ENCODE assay signal across 8 cellular contexts in genomic region chr11:13276454-13276851, GRCh38. TPM values are rescaled to one million over a fixed set of nuclear protein-coding genes. Genes with fewer than 3 reads are reported as not detected.
DNase-seq lines count a peak whose midpoint lies in the region; ATAC-seq and TF ChIP-seq lines count a peak whose summit lies in the region.

No MANE protein-coding gene starts in this region.

- TF ChIP-seq CTCF in heart right ventricle (IDR thresholded peaks at IDR 0.05) (no peak), breast epithelium (IDR thresholded peaks at IDR 0.05) (no peak), mesothelial cell of epicardium (IDR thresholded peaks at IDR 0.05; ENCODE audit: unreplicated experiment) (no peak)

- ATAC-seq in heart right ventricle = no peak
- no peak for ATAC-seq in left cardiac atrium
- ATAC-seq in aorta (ENCODE audit: low FRiP score) = no peak

- peak overlapping the region; percentile 88 for H3K4me3 Mint-ChIP-seq in mesothelial cell of epicardium

- peaks cover 0 to 39% (median 19%) of the 10 kb centered on the region in 9 donors for H3K4me1 ChIP-seq in heart right ventricle
- H3K4me1 ChIP-seq in breast epithelium = no peaks in the 10 kb centered on the region
- peaks cover 0 to 5% of the 10 kb centered on the region in 2 donors for H3K4me1 ChIP-seq in aorta (ENCODE audit: control insufficient read depth in 1 of 2, insufficient read depth in 2 of 2, low read length in 2 of 2)

- H3K27me3 ChIP-seq in heart right ventricle = peaks cover 0 to 31% (median 0%) of the 10 kb centered on the region in 7 donors
- no peaks in the 10 kb centered on the region for H3K27me3 ChIP-seq in breast epithelium
- no peaks in the 10 kb centered on the region for H3K27me3 ChIP-seq in aorta (ENCODE audit: control insufficient read depth in 1 of 2, insufficient read depth in 2 of 2, low read length in 1 of 2)

- no peaks in the 10 kb centered on the region for H3K9me3 Mint-ChIP-seq in mesothelial cell of epicardium

- H3K9me3 ChIP-seq in heart right ventricle (no peaks in the 10 kb centered on the region), breast epithelium (no peaks in the 10 kb centered on the region), aorta (ENCODE audit: control insufficient read depth, low read length) (no peaks in the 10 kb centered on the region)

- peaks cover 88% of the 10 kb centered on the region for H3K27me3 Mint-ChIP-seq in mesothelial cell of epicardium (ENCODE audit: low read depth)

- H3K36me3 ChIP-seq in heart right ventricle (no peaks in the 10 kb centered on the region), breast epithelium (no peaks in the 10 kb centered on the region), aorta (ENCODE audit: control insufficient read depth in 1 of 2, insufficient read depth in 2 of 2, low read length in 1 of 2) (no peaks in the 10 kb centered on the region)

- H3K27ac ChIP-seq in heart right ventricle = peak overlapping the region; percentile 77 to 94 (median 86)
- peak overlapping the region; percentile 97 to 99 for H3K27ac ChIP-seq in breast epithelium
- H3K27ac ChIP-seq in aorta (ENCODE audit: low read depth in 1 of 2, low read length in 2 of 2) = peak overlapping the region in 1 of 2 donors; percentile 72

- intact Hi-C loops in heart right ventricle (cut with DNase I) = loop anchor here in 7 of 10 donors (5.0 to 10.0 kb wide), 4 partner anchors 41 to 68 kb away; no protein-coding TSS in a partner anchor
- intact Hi-C loops in left cardiac atrium (cut with DNase I) = no loop called here
- intact Hi-C loops in breast epithelium (cut with DNase I; ENCODE audit: low total_unique reads) = no loop called here
- intact Hi-C loops in aorta (cut with DNase I) = loop anchor here in 1 of 2 donors (2.0 to 5.0 kb wide), 3 partner anchors 40 to 186 kb away; partner anchors contain the start of gene BTBD10

- no peaks in the 10 kb centered on the region for H3K36me3 Mint-ChIP-seq in mesothelial cell of epicardium

- DNase-seq in heart right ventricle = no peak
- no peak for DNase-seq in left cardiac atrium
- no peak for DNase-seq in breast epithelium (ENCODE audit: low spot score in 2 of 2)
- no peak for DNase-seq in mesothelial cell of epicardium (ENCODE audit: low spot score in 2 of 2, unreplicated experiment in 2 of 2)
- no peak for DNase-seq in aorta
- no peak for DNase-seq in AG08395 (ENCODE audit: low spot score)
- no peak for DNase-seq in DMS53 (lab: John Stamatoyannopoulos, UW)
- DNase-seq in retina = no peak

- 7% methylated on average over 10 of the region's 10 CpGs for WGBS in heart right ventricle, 2 donors
- 3 to 5% methylated on average over 10 of the region's 10 CpGs for WGBS in aorta, 2 donors

- H3K27ac Mint-ChIP-seq in mesothelial cell of epicardium = peak overlapping the region; percentile 93

- H3K4me1 Mint-ChIP-seq in mesothelial cell of epicardium = peaks cover 15% of the 10 kb centered on the region

- no peak for TF ChIP-seq POLR2A in breast epithelium (IDR thresholded peaks at IDR 0.05)

- H3K4me3 ChIP-seq in heart right ventricle (peak overlapping the region; percentile 71 to 100 (median 96)), breast epithelium (peak overlapping the region; percentile 98 to 99 (median 99)), aorta (ENCODE audit: low read length in 2 of 2) (peak overlapping the region; percentile 73 to 80)

RNA-seq across cellular contexts. Expression of gene BMAL1, which starts 1.1 kb away (rescaled TPM):
- 10 to 100 TPM in 5 of 10 donors, 1 to 10 TPM in 5; 2.9 to 19.9 (median 7.9) TPM for total RNA-seq in heart right ventricle
- 10 to 100 TPM in 1 of 2 donors, 1 to 10 TPM in 1; 9.8 to 14.7 TPM for polyA plus RNA-seq in heart right ventricle
- 10 to 100 TPM in 1 of 2 donors, 1 to 10 TPM in 1; 7.8 to 17.0 TPM for total RNA-seq in left cardiac atrium
- 10 to 100 TPM; 42.0 to 57.5 (median 48.8) TPM for total RNA-seq in breast epithelium
- 5.5 to 6.7 TPM (median 5.8 TPM) in 3 replicates for total RNA-seq in mesothelial cell of epicardium
- total RNA-seq in aorta = 10 to 100 TPM; 24.6 to 35.9 TPM
- 10 to 100 TPM; 11.7 to 38.4 TPM for polyA plus RNA-seq in aorta

Comparison
In these comparisons a context has a peak if more than half of its experiments do, and no peak if none do; other contexts are left out.
1. intact Hi-C loops: an anchor here in heart right ventricle (5.0 to 10.0 kb wide); none called in left cardiac atrium and breast epithelium.